Comparison of ENCODE assay signal across 20 cellular contexts in the genomic region with DNA sequence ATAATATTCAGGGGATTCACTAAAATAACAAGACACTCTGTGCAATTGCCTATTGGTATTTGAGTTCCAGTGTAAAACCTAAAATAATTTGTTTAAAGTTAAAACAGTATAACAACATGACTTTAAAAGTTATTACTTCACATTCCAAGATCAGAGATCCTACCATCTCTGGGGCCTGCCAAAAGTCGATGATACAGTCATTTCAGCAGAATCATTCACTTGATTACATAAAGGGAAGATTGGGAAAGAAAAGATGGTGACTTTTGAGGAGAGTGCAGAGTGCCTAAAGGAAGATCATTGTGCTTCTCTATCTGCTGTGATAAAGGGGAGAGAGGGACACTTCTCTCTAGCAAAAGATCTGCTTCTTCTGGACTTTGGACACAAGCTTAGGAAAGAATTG.
DNase-seq lines count a peak whose midpoint lies in the region; ATAC-seq and TF ChIP-seq lines count a peak whose summit lies in the region.
"Had no signal": no experiment of that assay in that cellular context is flagged by ENCODE, and none has a peak within 500 bp of the region (broad histone marks: within the 10 kb centered on the region; RNA-seq: fewer than 3 reads in every experiment).

No MANE protein-coding gene starts in this region.

- H4K20me1 ChIP-seq in OCI-LY7 (ENCODE audit: insufficient read depth, low read length), result no peaks in the 10 kb centered on the region
- H4K20me1 ChIP-seq: BLaER1 treated with 17β-estradiol and CSF1 and Interleukin-3, amounts not matched to agents 10 nM and 100 nM had no signal

- no peaks in the 10 kb centered on the region for H3K9me2 ChIP-seq in OCI-LY7 (ENCODE audit: insufficient read depth, low read length)

- no peaks in the 10 kb centered on the region for H3K27me3 Mint-ChIP-seq in osteocyte (ENCODE audit: unreplicated experiment)
- H3K27me3 Mint-ChIP-seq: CD8-positive, alpha-beta memory T cell had no signal

- DNase-seq in AG20443 (ENCODE audit: low spot score) (peak; percentile 18), OCI-LY7 (ENCODE audit: low spot score) (no peak), fibroblast of gingiva (ENCODE audit: low read depth) (peak; percentile 4), osteocyte (ENCODE audit: extremely low spot score, unreplicated experiment) (no peak), RPMI8226 (no peak), GM13977 (ENCODE audit: low spot score) (no peak), right cardiac atrium (no peak)
- no peak for DNase-seq in stimulated activated CD4-positive, alpha-beta T cell treated with anti-CD3 and anti-CD28 coated beads, Interleukin-15, amount 100 ng/mL, for 24 hours
- DNase-seq: Calu3; CD8-positive, alpha-beta memory T cell; DMS153; MG63; NCI-H1417 treated with DMSO at 0.1 percent for 48 hours; NCI-H187; NCI-H446; NCI-H526; Right ventricle myocardium superior had no signal

- H3K27ac ChIP-seq in OCI-LY7 (ENCODE audit: low read depth, low read length, poor library complexity, severe bottlenecking) (no peak overlapping the region), right cardiac atrium (ENCODE audit: low read length) (no peak overlapping the region)
- H3K27ac ChIP-seq: A549; BLaER1 treated with 17β-estradiol and CSF1 and Interleukin-3, amounts not matched to agents 10 nM and 100 nM had no signal

- H3K27ac Mint-ChIP-seq in osteocyte (ENCODE audit: unreplicated experiment), result peak overlapping the region; percentile 25

- H3K79me2 ChIP-seq in OCI-LY7 (ENCODE audit: insufficient read depth, low read depth, low read length), result no peaks in the 10 kb centered on the region

- H3K36me3 ChIP-seq in OCI-LY7 (ENCODE audit: insufficient read depth, low read length), result no peaks in the 10 kb centered on the region
- H3K36me3 ChIP-seq: BLaER1 treated with 17β-estradiol and CSF1 and Interleukin-3, amounts not matched to agents 10 nM and 100 nM; MG63 had no signal

- CTCF ChIA-PET in OCI-LY7 (lab: Charles Lee; ENCODE audit: unreplicated experiment), result no interaction called here

- intact Hi-C loops in OCI-LY7 (cut with micrococcal nuclease; ENCODE audit: unreplicated experiment), result no loop called here
- intact Hi-C loops in right cardiac atrium (cut with DNase I), result no loop called here

- peaks cover 16% of the 10 kb centered on the region for H3K9me3 Mint-ChIP-seq in osteocyte (ENCODE audit: unreplicated experiment)

- H3K4me3 ChIP-seq in OCI-LY7 (ENCODE audit: low read depth, low read length, poor library complexity, severe bottlenecking) (no peak overlapping the region), right cardiac atrium (ENCODE audit: low read length) (no peak overlapping the region)
- H3K4me3 ChIP-seq: A549; BLaER1 treated with 17β-estradiol and CSF1 and Interleukin-3, amounts not matched to agents 10 nM and 100 nM; K562; MG63 had no signal

- POLR2A ChIA-PET in OCI-LY7 (lab: Charles Lee), result interaction anchor here (2.1 to 2.4 kb wide), 2 partner anchors 9 to 14 kb away, joined by 6 read pairs; no protein-coding TSS in a partner anchor

- peaks cover 9% of the 10 kb centered on the region for H3K36me3 Mint-ChIP-seq in osteocyte (ENCODE audit: unreplicated experiment)
- H3K36me3 Mint-ChIP-seq: CD8-positive, alpha-beta memory T cell had no signal

- H3K4me3 Mint-ChIP-seq in osteocyte (ENCODE audit: unreplicated experiment), result no peak overlapping the region
- H3K4me3 Mint-ChIP-seq: CD8-positive, alpha-beta memory T cell had no signal

- in situ Hi-C loops in GM13977 (cut with MboI; ENCODE audit: low pct_unique_long_range_greater_than_20kb, low sequenced_read_pairs, unreplicated experiment), result no loop called here

- no peak for ATAC-seq in right cardiac atrium
- ATAC-seq: A549, K562 had no signal

- TF ChIP-seq CTCF in OCI-LY7 (conservative IDR thresholded peaks at IDR 0.05; ENCODE audit: low read length) (no peak), osteocyte (IDR thresholded peaks at IDR 0.05) (no peak), GM13977 (IDR thresholded peaks at IDR 0.05; ENCODE audit: extremely low read depth, insufficient read depth, missing control alignments) (no peak)

- peaks cover 20% of the 10 kb centered on the region for H3K4me1 Mint-ChIP-seq in osteocyte (ENCODE audit: unreplicated experiment)
- H3K4me1 Mint-ChIP-seq: CD8-positive, alpha-beta memory T cell had no signal

- 46% methylated on average over 1 of the region's 1 CpG for WGBS in right cardiac atrium

- H3K4me2 ChIP-seq in OCI-LY7 (ENCODE audit: low read length), result no peak overlapping the region
- H3K4me2 ChIP-seq: A549; BLaER1 treated with 17β-estradiol and CSF1 and Interleukin-3, amounts not matched to agents 10 nM and 100 nM had no signal

- H3K4me1 ChIP-seq in OCI-LY7 (ENCODE audit: insufficient read depth, low read length, poor library complexity, severe bottlenecking) (peaks cover 8% of the 10 kb centered on the region), right cardiac atrium (ENCODE audit: control insufficient read depth, insufficient read depth, low read length) (no peaks in the 10 kb centered on the region)
- H3K4me1 ChIP-seq: A549; BLaER1 treated with 17β-estradiol and CSF1 and Interleukin-3, amounts not matched to agents 10 nM and 100 nM had no signal

- no peaks in the 10 kb centered on the region for H3K27me3 ChIP-seq in right cardiac atrium (ENCODE audit: control insufficient read depth, insufficient read depth)
- H3K27me3 ChIP-seq: BLaER1 treated with 17β-estradiol and CSF1 and Interleukin-3, amounts not matched to agents 10 nM and 100 nM; MG63 had no signal

- H3K9me3 ChIP-seq in OCI-LY7 (ENCODE audit: low read length), result peaks cover 16% of the 10 kb centered on the region; the same call in 1 of the 2 replicates
- no peaks in the 10 kb centered on the region for H3K9me3 ChIP-seq in right cardiac atrium (ENCODE audit: control insufficient read depth, low read length)
- H3K9me3 ChIP-seq: A549, MG63 had no signal

- BruUV-seq in OCI-LY7 (replicated peaks; lab: Mats Ljungman, UMichigan), result no TSS peak

- H2AFZ ChIP-seq in OCI-LY7 (ENCODE audit: low read length), result peak overlapping the region; percentile 43

Comparison
In these comparisons a context has a peak if more than half of its experiments do, and no peak if none do; other contexts are left out.
1. DNase-seq: peak in AG20443 (single experiment) and fibroblast of gingiva (single experiment); none in OCI-LY7 (single experiment), osteocyte (single experiment), RPMI8226 (single experiment), GM13977 (single experiment), right cardiac atrium (0 of 3) and stimulated activated CD4-positive, alpha-beta T cell treated with anti-CD3 and anti-CD28 coated beads, Interleukin-15, amount 100 ng/mL, for 24 hours (single experiment).